ENCODE assay signal across 8 cellular contexts in the genomic region with DNA sequence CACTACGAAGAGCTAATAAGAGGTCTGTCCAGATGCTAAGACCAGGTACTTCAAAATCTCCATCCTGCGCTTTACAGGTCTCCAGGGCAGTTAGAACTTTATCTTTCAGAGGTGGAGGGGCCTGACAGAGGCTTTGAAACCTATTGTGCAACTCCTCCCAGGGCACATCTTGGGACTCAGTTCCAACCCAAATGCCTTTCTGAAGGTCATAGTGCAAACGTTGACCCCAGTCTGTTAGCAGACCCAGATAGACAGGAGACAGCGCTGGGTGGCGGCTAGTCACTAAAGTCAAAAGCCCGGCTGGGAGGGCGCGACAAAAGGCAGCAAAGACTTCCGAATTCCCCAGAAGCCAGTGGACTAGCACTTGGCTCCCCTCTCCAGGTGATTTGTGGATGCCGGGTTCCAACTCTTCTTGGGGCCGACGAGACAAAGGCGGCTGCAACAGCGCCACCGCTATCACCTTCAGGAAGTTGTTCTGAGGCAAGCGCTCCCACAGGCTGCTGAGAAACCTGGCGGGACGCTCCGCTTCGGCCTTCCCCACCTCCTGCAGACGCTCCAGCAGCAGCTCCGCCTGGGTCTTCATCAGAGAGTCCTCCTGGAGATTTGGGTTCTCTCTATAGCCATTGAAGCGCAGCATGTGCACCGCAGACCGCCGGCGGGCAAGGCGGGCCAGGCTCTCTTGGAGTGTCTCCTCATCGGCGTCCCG. TPM values are rescaled to one million over a fixed set of nuclear protein-coding genes. Genes with fewer than 3 reads are reported as not detected.
DNase-seq lines count a peak whose midpoint lies in the region; ATAC-seq and TF ChIP-seq lines count a peak whose summit lies in the region.

No MANE protein-coding gene starts in this region.

- peak; percentile 71 to 80 for DNase-seq in NCI-H2081 (lab: John Stamatoyannopoulos, UW)
- peak; percentile 87 for DNase-seq in WERI-Rb-1
- peak; percentile 76 for DNase-seq in left lobe of liver (ENCODE audit: low spot score)
- DNase-seq in stimulated activated CD4-positive, alpha-beta T cell treated with anti-CD3 and anti-CD28 coated beads, Interleukin-4, amount 100 ng/mL, for 24 hours = peak; percentile 69

- H3K36me3 ChIP-seq in ACC112 (ENCODE audit: insufficient read depth, low read length) (no peaks in the 10 kb centered on the region), WERI-Rb-1 (no peaks in the 10 kb centered on the region; the same call in 1 of the 2 replicates)

- H3K9me3 ChIP-seq in WERI-Rb-1 (ENCODE audit: severe bottlenecking) = no peaks in the 10 kb centered on the region

- peaks cover 7% of the 10 kb centered on the region for H3K79me2 ChIP-seq in ACC112 (ENCODE audit: control insufficient read depth, insufficient read depth, low read length, unreplicated experiment)

- no peaks in the 10 kb centered on the region for H3K4me1 ChIP-seq in ACC112 (ENCODE audit: control insufficient read depth, insufficient read depth, low read length, unreplicated experiment)

- H3K27me3 ChIP-seq in ACC112 (ENCODE audit: insufficient read depth, low read length) = no peaks in the 10 kb centered on the region
- no peaks in the 10 kb centered on the region for H3K27me3 ChIP-seq in WERI-Rb-1 (ENCODE audit: insufficient read depth, low read depth, severe bottlenecking)

- peak overlapping the region; percentile 76 for H2AFZ ChIP-seq in ACC112 (ENCODE audit: low read length, unreplicated experiment)

- H3K27ac ChIP-seq in ACC112 (ENCODE audit: low read depth, low read length) = peak overlapping the region; percentile 77
- H3K27ac ChIP-seq in WERI-Rb-1 = peak overlapping the region; percentile 89
- H3K27ac ChIP-seq in cingulate gyrus (ENCODE audit: low read depth, low read length) = peak overlapping the region; percentile 48

- H3K4me3 ChIP-seq in ACC112 (ENCODE audit: low read depth, low read length) (peak overlapping the region; percentile 88), WERI-Rb-1 (ENCODE audit: low read depth, low read length) (peak overlapping the region; percentile 96)

- peak; percentile 65 for ATAC-seq in GM18511 (IDR thresholded peaks at IDR 0.05; ENCODE audit: unreplicated experiment)
- ATAC-seq in HG03060 (IDR thresholded peaks at IDR 0.05; ENCODE audit: low read depth, unreplicated experiment) = peak; percentile 31
- ATAC-seq in left lobe of liver = peak; percentile 77

- peak; percentile 77 for TF ChIP-seq CTCF in WERI-Rb-1 (IDR thresholded peaks at IDR 0.05; ENCODE audit: low read depth, low read length)

RNA-seq across cellular contexts. Expression of gene FANCF, which starts 0.7 kb away (rescaled TPM):
- total RNA-seq in left lobe of liver = 4.3 TPM

RNA-seq across cellular contexts. Expression of gene GAS2, which starts 41.5 kb away (rescaled TPM):
- total RNA-seq in left lobe of liver = 34.2 TPM

Comparison
In these comparisons a context has a peak if more than half of its experiments do, and no peak if none do; other contexts are left out.
1. Peak in every context shown above with its lines: DNase-seq, ATAC-seq, H3K4me3 ChIP-seq and H3K27ac ChIP-seq.